8 cellular contexts compared by ENCODE assay signal in the genomic region with DNA sequence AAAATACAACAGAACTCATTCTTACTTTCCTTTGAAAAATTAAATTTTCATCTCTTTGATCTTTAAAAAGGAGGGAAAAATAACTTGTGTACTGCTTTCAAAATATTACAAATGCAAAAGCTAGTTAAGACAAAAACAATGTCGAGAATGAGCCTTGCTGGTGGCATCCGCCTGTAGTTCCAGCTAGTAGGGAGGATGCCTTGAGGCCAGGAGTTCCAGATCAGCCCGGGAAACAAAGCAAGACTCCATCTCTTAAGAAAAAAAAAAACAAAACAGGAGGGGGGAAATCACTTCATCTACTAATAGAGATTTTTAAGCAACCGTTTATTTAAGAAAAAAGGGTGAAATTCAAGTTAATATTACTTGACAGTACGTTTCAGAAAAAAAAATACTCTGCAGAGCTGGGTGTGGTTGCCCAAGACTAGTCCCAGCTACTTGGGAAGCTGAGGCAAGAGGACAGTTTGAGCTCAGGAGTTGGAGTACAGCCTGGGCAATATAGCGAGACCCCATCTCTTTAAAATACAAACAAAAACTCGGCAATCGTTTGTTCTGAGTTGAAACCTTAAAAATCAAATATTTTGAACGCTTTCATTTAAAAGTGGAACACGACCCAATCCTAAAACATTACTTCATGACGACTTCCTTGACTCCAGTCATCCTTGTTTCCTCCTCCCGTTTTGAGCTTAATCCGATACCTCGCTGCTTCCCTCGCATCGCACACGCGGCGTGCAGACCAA. TPM values are rescaled to one million over a fixed set of nuclear protein-coding genes. Genes with fewer than 3 reads are reported as not detected.
A peak's percentile ranks its signal among the peaks of the same experiment; 100 is the strongest.
DNase-seq lines count a peak whose midpoint lies in the region; ATAC-seq and TF ChIP-seq lines count a peak whose summit lies in the region.

No MANE protein-coding gene starts in this region.

- peaks cover 5% of the 10 kb centered on the region for H3K27me3 ChIP-seq in AG04450 (ENCODE audit: control insufficient read depth, insufficient read depth, low read length)
- no peaks in the 10 kb centered on the region for H3K27me3 ChIP-seq in lung (ENCODE audit: control insufficient read depth, insufficient read depth)
- no peaks in the 10 kb centered on the region for H3K27me3 ChIP-seq in aorta (ENCODE audit: control insufficient read depth in 1 of 2, insufficient read depth in 2 of 2, low read length in 1 of 2)

- H3K4me3 ChIP-seq in AG04450 (ENCODE audit: low read depth, low read length) (peak overlapping the region; percentile 72), astrocyte of the spinal cord (ENCODE audit: low read depth, low read length) (peak overlapping the region; percentile 72), lung (peak overlapping the region; percentile 67), aorta (ENCODE audit: low read length in 2 of 2) (peak overlapping the region; percentile 55 to 81)

- WGBS in lung, 2 donors = 11 to 14% methylated on average over 19 of the region's 19 CpGs
- 7 to 8% methylated on average over 19 of the region's 19 CpGs for WGBS in aorta, 2 donors

- CTCF ChIA-PET in AG04450 (lab: Charles Lee) = interaction anchor here (1.8 to 2.0 kb wide), 2 partner anchors 46 to 165 kb away, joined by 4 read pairs; no protein-coding TSS in a partner anchor
- CTCF ChIA-PET in HEK293T (lab: Yijun Ruan, JAX) = no interaction called here

- no peak for DNase-seq in AG04450 (ENCODE audit: low read depth, low spot score)
- DNase-seq in HEK293T (ENCODE audit: extremely low spot score) = no peak
- no peak for DNase-seq in astrocyte of the spinal cord (ENCODE audit: low read depth, low spot score)
- no peak for DNase-seq in lung (ENCODE audit: low spot score)
- no peak for DNase-seq in aorta
- no peak for DNase-seq in hepatic stellate cell (ENCODE audit: low spot score)
- DNase-seq in NCI-H1417 treated with DMSO at 0.1 percent for 48 hours (lab: John Stamatoyannopoulos, UW) = no peak

- TF ChIP-seq CTCF in AG04450 (IDR thresholded peaks at IDR 0.05; ENCODE audit: low read depth, low read length) (no peak), astrocyte of the spinal cord (IDR thresholded peaks at IDR 0.05; ENCODE audit: low read depth, low read length) (no peak), lung (IDR thresholded peaks at IDR 0.05; ENCODE audit: control extremely low read depth, extremely low read depth) (no peak)

- ATAC-seq in lung (ENCODE audit: insufficient read depth, low FRiP score) = no peak
- no peak for ATAC-seq in aorta (ENCODE audit: low FRiP score)
- ATAC-seq in GM18907 (IDR thresholded peaks at IDR 0.05; ENCODE audit: unreplicated experiment) = no peak

- H3K4me1 ChIP-seq in lung (ENCODE audit: control insufficient read depth in 2 of 2, insufficient read depth in 2 of 2, low read length in 2 of 2) = peaks cover 3 to 16% of the 10 kb centered on the region in 2 donors
- H3K4me1 ChIP-seq in aorta (ENCODE audit: control insufficient read depth in 1 of 2, insufficient read depth in 2 of 2, low read length in 2 of 2) = peaks cover 0 to 1% of the 10 kb centered on the region in 2 donors

- POLR2A ChIA-PET in AG04450 (lab: Yijun Ruan, JAX) (interaction anchor here (0.7 kb wide), 1 partner anchor 24 kb away, joined by 3 read pairs; no protein-coding TSS in a partner anchor), HEK293T (lab: Yijun Ruan, JAX) (interaction anchor here (0.8 to 1.9 kb wide), 5 partner anchors 8 to 98 kb away, joined by 3 to 6 read pairs (median 3); a partner anchor contains a TSS)

- no peaks in the 10 kb centered on the region; the same call in 1 of the 2 replicates for H3K9me3 ChIP-seq in AG04450 (ENCODE audit: control insufficient read depth, insufficient read depth, low read length)
- H3K9me3 ChIP-seq in lung (ENCODE audit: control insufficient read depth in 2 of 2, insufficient read depth in 1 of 2, low read length in 1 of 2) = no peaks in the 10 kb centered on the region
- H3K9me3 ChIP-seq in aorta (ENCODE audit: control insufficient read depth, low read length) = no peaks in the 10 kb centered on the region

- intact Hi-C loops in aorta (cut with DNase I) = loop anchor here in 1 of 2 donors (1.0 to 2.0 kb wide), 2 partner anchors 97 to 167 kb away; a partner anchor contains a TSS

- H3K27ac ChIP-seq in AG04450 (ENCODE audit: low read depth, low read length) (peak overlapping the region; percentile 25), lung (ENCODE audit: low read depth in 1 of 2, low read length in 1 of 2) (peak overlapping the region; percentile 94 to 98), aorta (ENCODE audit: low read depth in 1 of 2, low read length in 2 of 2) (peak overlapping the region in 1 of 2 donors; percentile 57)

- no peaks in the 10 kb centered on the region for H3K36me3 ChIP-seq in lung (ENCODE audit: control insufficient read depth in 2 of 2, insufficient read depth in 2 of 2, low read length in 2 of 2)
- no peaks in the 10 kb centered on the region for H3K36me3 ChIP-seq in aorta (ENCODE audit: control insufficient read depth in 1 of 2, insufficient read depth in 2 of 2, low read length in 1 of 2)

- in situ Hi-C loops in astrocyte of the spinal cord (cut with HindIII; ENCODE audit: low sequenced_read_pairs) = no loop called here

TF ChIP-seq in HEK293T, 16 proteins besides CTCF, POLR2A, EP300 and RAD21:
- TF ChIP-seq HDGF (IDR thresholded peaks at IDR 0.05; ENCODE audit: borderline replicate concordance) (no peak), L3MBTL2 (conservative IDR thresholded peaks at IDR 0.05) (peak; percentile 72)
TF ChIP-seq in HEK293T: peak in this region for 1.

RNA-seq across cellular contexts. Expression of a gene that starts 1.2 kb away (rescaled TPM):
- 48.1 and 54.0 TPM in 2 replicates for polyA plus RNA-seq in AG04450 (2011; rRNA removed)
- polyA minus RNA-seq in AG04450 (2011; rRNA and poly(A)+ RNA removed) = 45.7 and 58.3 TPM in 2 replicates
- 10 to 100 TPM; 38.7 to 55.2 TPM for total RNA-seq in lung
- 10 to 100 TPM; 10.8 to 19.2 TPM for polyA plus RNA-seq in lung
- total RNA-seq in aorta = 10 to 100 TPM; 71.8 to 74.1 TPM
- 10 to 100 TPM; 11.6 to 14.9 TPM for polyA plus RNA-seq in aorta

RNA-seq across cellular contexts. Expression of a gene that starts 50.5 kb away (rescaled TPM):
- polyA plus RNA-seq in AG04450 (2011; rRNA removed) (18.9 and 24.4 TPM in 2 replicates), lung (10 to 100 TPM; 34.9 to 57.0 TPM), aorta (10 to 100 TPM; 13.5 to 20.5 TPM)
- polyA minus RNA-seq in AG04450 (2011; rRNA and poly(A)+ RNA removed) = 9.9 and 14.0 TPM in 2 replicates
- total RNA-seq in lung (10 to 100 TPM; 31.7 to 48.1 TPM), aorta (10 to 100 TPM; 30.4 to 41.9 TPM)

RNA-seq across cellular contexts. Expression of a gene that starts 50.6 kb away (rescaled TPM):
- 7.0 and 8.3 TPM in 2 replicates for polyA plus RNA-seq in AG04450 (2011; rRNA removed)
- 7.7 and 11.4 TPM in 2 replicates for polyA minus RNA-seq in AG04450 (2011; rRNA and poly(A)+ RNA removed)
- 10 to 100 TPM; 39.0 to 52.0 TPM for total RNA-seq in lung
- 10 to 100 TPM; 18.7 to 22.3 TPM for polyA plus RNA-seq in lung
- 10 to 100 TPM; 26.6 to 33.3 TPM for total RNA-seq in aorta
- polyA plus RNA-seq in aorta = 1 to 10 TPM; 5.5 to 6.0 TPM
